1 cellular context compared by ENCODE assay signal in genomic region chr9:127539259-127539981, GRCh38.
TF ChIP-seq lines count a peak whose summit lies in the region.

No MANE protein-coding gene starts in this region.

TF ChIP-seq in K562, 482 proteins besides CTCF, POLR2A, EP300 and RAD21 (continued from another document and continues in another):
- TF ChIP-seq, protein P1, sequence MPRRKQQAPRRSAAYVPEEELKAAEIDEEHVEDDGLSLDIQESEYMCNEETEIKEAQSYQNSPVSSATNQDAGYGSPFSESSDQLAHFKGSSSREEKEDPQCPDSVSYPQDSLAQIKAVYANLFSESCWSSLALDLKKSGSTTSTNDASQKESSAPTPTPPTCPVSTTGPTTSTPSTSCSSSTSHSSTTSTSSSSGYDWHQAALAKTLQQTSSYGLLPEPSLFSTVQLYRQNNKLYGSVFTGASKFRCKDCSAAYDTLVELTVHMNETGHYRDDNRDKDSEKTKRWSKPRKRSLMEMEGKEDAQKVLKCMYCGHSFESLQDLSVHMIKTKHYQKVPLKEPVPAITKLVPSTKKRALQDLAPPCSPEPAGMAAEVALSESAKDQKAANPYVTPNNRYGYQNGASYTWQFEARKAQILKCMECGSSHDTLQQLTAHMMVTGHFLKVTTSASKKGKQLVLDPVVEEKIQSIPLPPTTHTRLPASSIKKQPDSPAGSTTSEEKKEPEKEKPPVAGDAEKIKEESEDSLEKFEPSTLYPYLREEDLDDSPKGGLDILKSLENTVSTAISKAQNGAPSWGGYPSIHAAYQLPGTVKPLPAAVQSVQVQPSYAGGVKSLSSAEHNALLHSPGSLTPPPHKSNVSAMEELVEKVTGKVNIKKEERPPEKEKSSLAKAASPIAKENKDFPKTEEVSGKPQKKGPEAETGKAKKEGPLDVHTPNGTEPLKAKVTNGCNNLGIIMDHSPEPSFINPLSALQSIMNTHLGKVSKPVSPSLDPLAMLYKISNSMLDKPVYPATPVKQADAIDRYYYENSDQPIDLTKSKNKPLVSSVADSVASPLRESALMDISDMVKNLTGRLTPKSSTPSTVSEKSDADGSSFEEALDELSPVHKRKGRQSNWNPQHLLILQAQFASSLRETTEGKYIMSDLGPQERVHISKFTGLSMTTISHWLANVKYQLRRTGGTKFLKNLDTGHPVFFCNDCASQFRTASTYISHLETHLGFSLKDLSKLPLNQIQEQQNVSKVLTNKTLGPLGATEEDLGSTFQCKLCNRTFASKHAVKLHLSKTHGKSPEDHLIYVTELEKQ (CRISPR knock-in tag; IDR thresholded peaks at IDR 0.05) = no peak
- TF ChIP-seq CSDE1 (IDR thresholded peaks at IDR 0.05) = no peak
- no peak for TF ChIP-seq ZNF449 (CRISPR knock-in tag; IDR thresholded peaks at IDR 0.05)
- TF ChIP-seq KAT8 (IDR thresholded peaks at IDR 0.05; ENCODE audit: low read depth) = no peak
- TF ChIP-seq, protein P2, sequence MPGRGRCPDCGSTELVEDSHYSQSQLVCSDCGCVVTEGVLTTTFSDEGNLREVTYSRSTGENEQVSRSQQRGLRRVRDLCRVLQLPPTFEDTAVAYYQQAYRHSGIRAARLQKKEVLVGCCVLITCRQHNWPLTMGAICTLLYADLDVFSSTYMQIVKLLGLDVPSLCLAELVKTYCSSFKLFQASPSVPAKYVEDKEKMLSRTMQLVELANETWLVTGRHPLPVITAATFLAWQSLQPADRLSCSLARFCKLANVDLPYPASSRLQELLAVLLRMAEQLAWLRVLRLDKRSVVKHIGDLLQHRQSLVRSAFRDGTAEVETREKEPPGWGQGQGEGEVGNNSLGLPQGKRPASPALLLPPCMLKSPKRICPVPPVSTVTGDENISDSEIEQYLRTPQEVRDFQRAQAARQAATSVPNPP (IDR thresholded peaks at IDR 0.05; ENCODE audit: borderline replicate concordance, insufficient read depth, insufficient read length) = no peak
- TF ChIP-seq KLF16 (IDR thresholded peaks at IDR 0.05) = peak; percentile 77; the same call in 1 of the 2 replicates
- peak; percentile 53; the same call in 1 of the 2 replicates for TF ChIP-seq ZBTB2 (IDR thresholded peaks at IDR 0.05)
- TF ChIP-seq MBD2 (IDR thresholded peaks at IDR 0.05; ENCODE audit: borderline replicate concordance, low read depth) = peak; percentile 16; the same call in 1 of the 2 replicates
- TF ChIP-seq, protein P3, sequence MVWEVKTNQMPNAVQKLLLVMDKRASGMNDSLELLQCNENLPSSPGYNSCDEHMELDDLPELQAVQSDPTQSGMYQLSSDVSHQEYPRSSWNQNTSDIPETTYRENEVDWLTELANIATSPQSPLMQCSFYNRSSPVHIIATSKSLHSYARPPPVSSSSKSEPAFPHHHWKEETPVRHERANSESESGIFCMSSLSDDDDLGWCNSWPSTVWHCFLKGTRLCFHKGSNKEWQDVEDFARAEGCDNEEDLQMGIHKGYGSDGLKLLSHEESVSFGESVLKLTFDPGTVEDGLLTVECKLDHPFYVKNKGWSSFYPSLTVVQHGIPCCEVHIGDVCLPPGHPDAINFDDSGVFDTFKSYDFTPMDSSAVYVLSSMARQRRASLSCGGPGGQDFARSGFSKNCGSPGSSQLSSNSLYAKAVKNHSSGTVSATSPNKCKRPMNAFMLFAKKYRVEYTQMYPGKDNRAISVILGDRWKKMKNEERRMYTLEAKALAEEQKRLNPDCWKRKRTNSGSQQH (CRISPR knock-in tag; IDR thresholded peaks at IDR 0.05) = no peak
- TF ChIP-seq KDM4B (IDR thresholded peaks at IDR 0.05; ENCODE audit: borderline replicate concordance in 2 of 2, low read depth in 1 of 2) = 0 out of 4 replicates have a peak, but pooled peaks of 1 of the 2 experiments have one; percentile 20
- peak; percentile 54 for TF ChIP-seq NEUROD1 (IDR thresholded peaks at IDR 0.05; ENCODE audit: borderline replicate concordance, low read depth, low read length, partially characterized antibody)
- TF ChIP-seq MCM7 (IDR thresholded peaks at IDR 0.05) = no peak
- TF ChIP-seq CBFB (CRISPR knock-in tag; IDR thresholded peaks at IDR 0.05) = no peak
- no peak for TF ChIP-seq ZNF280A (IDR thresholded peaks at IDR 0.05; ENCODE audit: low read depth, partially characterized antibody)
- TF ChIP-seq ZNF408 (CRISPR knock-in tag; IDR thresholded peaks at IDR 0.05; ENCODE audit: low read depth) = no peak
- TF ChIP-seq PHB (CRISPR knock-in tag; IDR thresholded peaks at IDR 0.05) = no peak
- TF ChIP-seq PRPF4 (IDR thresholded peaks at IDR 0.05; ENCODE audit: insufficient read depth, low read depth, low read length, poor library complexity, severe bottlenecking) = no peak
- TF ChIP-seq GATA2 (CRISPR knock-in tag; IDR thresholded peaks at IDR 0.05) = peak; percentile 70
- no peak for TF ChIP-seq SRSF7 (optimal IDR thresholded peaks at IDR 0.05; ENCODE audit: low read depth, low read length)
- no peak for TF ChIP-seq PHTF2 (CRISPR knock-in tag; IDR thresholded peaks at IDR 0.05)
- peak; percentile 87; the same call in 1 of the 2 replicates for TF ChIP-seq SMARCA5 (IDR thresholded peaks at IDR 0.05)
- no peak for TF ChIP-seq NR2C1 (IDR thresholded peaks at IDR 0.05)
- peak; percentile 49 for TF ChIP-seq NR2C1 (tag; IDR thresholded peaks at IDR 0.05)
- no peak for TF ChIP-seq PHB2 (IDR thresholded peaks at IDR 0.05; ENCODE audit: low read depth)
- TF ChIP-seq SMARCE1 (IDR thresholded peaks at IDR 0.05) = peak; percentile 81
- no peak for TF ChIP-seq MCM3 (IDR thresholded peaks at IDR 0.05)
- TF ChIP-seq SMAD4 (CRISPR knock-in tag; conservative IDR thresholded peaks at IDR 0.05) = peak; percentile 59; the same call in 1 of the 2 replicates
- TF ChIP-seq, protein P4, sequence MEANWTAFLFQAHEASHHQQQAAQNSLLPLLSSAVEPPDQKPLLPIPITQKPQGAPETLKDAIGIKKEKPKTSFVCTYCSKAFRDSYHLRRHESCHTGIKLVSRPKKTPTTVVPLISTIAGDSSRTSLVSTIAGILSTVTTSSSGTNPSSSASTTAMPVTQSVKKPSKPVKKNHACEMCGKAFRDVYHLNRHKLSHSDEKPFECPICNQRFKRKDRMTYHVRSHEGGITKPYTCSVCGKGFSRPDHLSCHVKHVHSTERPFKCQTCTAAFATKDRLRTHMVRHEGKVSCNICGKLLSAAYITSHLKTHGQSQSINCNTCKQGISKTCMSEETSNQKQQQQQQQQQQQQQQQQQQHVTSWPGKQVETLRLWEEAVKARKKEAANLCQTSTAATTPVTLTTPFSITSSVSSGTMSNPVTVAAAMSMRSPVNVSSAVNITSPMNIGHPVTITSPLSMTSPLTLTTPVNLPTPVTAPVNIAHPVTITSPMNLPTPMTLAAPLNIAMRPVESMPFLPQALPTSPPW (CRISPR knock-in tag; IDR thresholded peaks at IDR 0.05) = peak; percentile 94
- TF ChIP-seq, protein P5, sequence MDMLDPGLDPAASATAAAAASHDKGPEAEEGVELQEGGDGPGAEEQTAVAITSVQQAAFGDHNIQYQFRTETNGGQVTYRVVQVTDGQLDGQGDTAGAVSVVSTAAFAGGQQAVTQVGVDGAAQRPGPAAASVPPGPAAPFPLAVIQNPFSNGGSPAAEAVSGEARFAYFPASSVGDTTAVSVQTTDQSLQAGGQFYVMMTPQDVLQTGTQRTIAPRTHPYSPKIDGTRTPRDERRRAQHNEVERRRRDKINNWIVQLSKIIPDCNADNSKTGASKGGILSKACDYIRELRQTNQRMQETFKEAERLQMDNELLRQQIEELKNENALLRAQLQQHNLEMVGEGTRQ (CRISPR knock-in tag; IDR thresholded peaks at IDR 0.05) = peak; percentile 53
- TF ChIP-seq ZKSCAN8 (CRISPR knock-in tag; IDR thresholded peaks at IDR 0.05) = no peak
- TF ChIP-seq PHF21A (IDR thresholded peaks at IDR 0.05; ENCODE audit: borderline replicate concordance, low read depth) = peak; percentile 84; the same call in 1 of the 2 replicates
- TF ChIP-seq, protein P6, sequence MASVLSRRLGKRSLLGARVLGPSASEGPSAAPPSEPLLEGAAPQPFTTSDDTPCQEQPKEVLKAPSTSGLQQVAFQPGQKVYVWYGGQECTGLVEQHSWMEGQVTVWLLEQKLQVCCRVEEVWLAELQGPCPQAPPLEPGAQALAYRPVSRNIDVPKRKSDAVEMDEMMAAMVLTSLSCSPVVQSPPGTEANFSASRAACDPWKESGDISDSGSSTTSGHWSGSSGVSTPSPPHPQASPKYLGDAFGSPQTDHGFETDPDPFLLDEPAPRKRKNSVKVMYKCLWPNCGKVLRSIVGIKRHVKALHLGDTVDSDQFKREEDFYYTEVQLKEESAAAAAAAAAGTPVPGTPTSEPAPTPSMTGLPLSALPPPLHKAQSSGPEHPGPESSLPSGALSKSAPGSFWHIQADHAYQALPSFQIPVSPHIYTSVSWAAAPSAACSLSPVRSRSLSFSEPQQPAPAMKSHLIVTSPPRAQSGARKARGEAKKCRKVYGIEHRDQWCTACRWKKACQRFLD (CRISPR knock-in tag; IDR thresholded peaks at IDR 0.05) = peak; percentile 79; the same call in 1 of the 2 replicates
- TF ChIP-seq ZNF174 (CRISPR knock-in tag; IDR thresholded peaks at IDR 0.05) = no peak
- TF ChIP-seq ZNF444 (CRISPR knock-in tag; IDR thresholded peaks at IDR 0.05) = no peak
- 0 out of 4 replicates have a peak, but pooled peaks of 1 of the 2 experiments have one; percentile 48 for TF ChIP-seq ARNT (IDR thresholded peaks at IDR 0.05)
- peak; percentile 56 for TF ChIP-seq ELF1 (tag; IDR thresholded peaks at IDR 0.05)
- peak; percentile 90 for TF ChIP-seq KDM1A (IDR thresholded peaks at IDR 0.05)
- no peak for TF ChIP-seq TCF7L2 (IDR thresholded peaks at IDR 0.05; ENCODE audit: low read depth, low read length)
- peak; percentile 56; the same call in 1 of the 2 replicates for TF ChIP-seq CTBP1 (IDR thresholded peaks at IDR 0.05; ENCODE audit: borderline replicate concordance)
- no peak for TF ChIP-seq CBX5 (IDR thresholded peaks at IDR 0.05; ENCODE audit: borderline replicate concordance, low read depth)
- TF ChIP-seq ZNF76 (CRISPR knock-in tag; IDR thresholded peaks at IDR 0.05; ENCODE audit: borderline replicate concordance) = no peak
- peak; percentile 97 for TF ChIP-seq FOSL1 (tag; conservative IDR thresholded peaks at IDR 0.05)
- 0 out of 2 replicates have a peak, but pooled peaks have one; percentile 27 for TF ChIP-seq HDAC8 (tag; IDR thresholded peaks at IDR 0.05)
- peak; percentile 93; the same call in 1 of the 2 replicates for TF ChIP-seq CBX1 (IDR thresholded peaks at IDR 0.05; ENCODE audit: low read depth)
- TF ChIP-seq ZNF717 (CRISPR knock-in tag; IDR thresholded peaks at IDR 0.05) = no peak; the same call in 1 of the 2 replicates
- no peak for TF ChIP-seq ZFP30 (CRISPR knock-in tag; IDR thresholded peaks at IDR 0.05; ENCODE audit: borderline replicate concordance)
- TF ChIP-seq MTA2 (IDR thresholded peaks at IDR 0.05; ENCODE audit: low read depth) = peak; percentile 31; the same call in 1 of the 2 replicates
- TF ChIP-seq ZBTB7A (IDR thresholded peaks at IDR 0.05; ENCODE audit: borderline replicate concordance, control insufficient read depth, low read depth, low read length) = peak; percentile 61; the same call in 1 of the 2 replicates
- 0 out of 2 replicates have a peak, but pooled peaks have one; percentile 15 for TF ChIP-seq LEF1 (IDR thresholded peaks at IDR 0.05)
- TF ChIP-seq FOXM1 (IDR thresholded peaks at IDR 0.05; ENCODE audit: low read depth) = peak; percentile 30; the same call in 1 of the 2 replicates
- TF ChIP-seq FOXM1 (CRISPR knock-in tag; IDR thresholded peaks at IDR 0.05; ENCODE audit: low read depth) = no peak; the same call in 1 of the 2 replicates
- TF ChIP-seq ZBTB9 (CRISPR knock-in tag; IDR thresholded peaks at IDR 0.05) = no peak
- TF ChIP-seq, protein P7, sequence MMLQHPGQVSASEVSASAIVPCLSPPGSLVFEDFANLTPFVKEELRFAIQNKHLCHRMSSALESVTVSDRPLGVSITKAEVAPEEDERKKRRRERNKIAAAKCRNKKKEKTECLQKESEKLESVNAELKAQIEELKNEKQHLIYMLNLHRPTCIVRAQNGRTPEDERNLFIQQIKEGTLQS (IDR thresholded peaks at IDR 0.05) = peak; percentile 86
- TF ChIP-seq, protein P7 (CRISPR knock-in tag; conservative IDR thresholded peaks at IDR 0.05) = no peak
